9 cellular contexts compared by ENCODE assay signal in the genomic region with DNA sequence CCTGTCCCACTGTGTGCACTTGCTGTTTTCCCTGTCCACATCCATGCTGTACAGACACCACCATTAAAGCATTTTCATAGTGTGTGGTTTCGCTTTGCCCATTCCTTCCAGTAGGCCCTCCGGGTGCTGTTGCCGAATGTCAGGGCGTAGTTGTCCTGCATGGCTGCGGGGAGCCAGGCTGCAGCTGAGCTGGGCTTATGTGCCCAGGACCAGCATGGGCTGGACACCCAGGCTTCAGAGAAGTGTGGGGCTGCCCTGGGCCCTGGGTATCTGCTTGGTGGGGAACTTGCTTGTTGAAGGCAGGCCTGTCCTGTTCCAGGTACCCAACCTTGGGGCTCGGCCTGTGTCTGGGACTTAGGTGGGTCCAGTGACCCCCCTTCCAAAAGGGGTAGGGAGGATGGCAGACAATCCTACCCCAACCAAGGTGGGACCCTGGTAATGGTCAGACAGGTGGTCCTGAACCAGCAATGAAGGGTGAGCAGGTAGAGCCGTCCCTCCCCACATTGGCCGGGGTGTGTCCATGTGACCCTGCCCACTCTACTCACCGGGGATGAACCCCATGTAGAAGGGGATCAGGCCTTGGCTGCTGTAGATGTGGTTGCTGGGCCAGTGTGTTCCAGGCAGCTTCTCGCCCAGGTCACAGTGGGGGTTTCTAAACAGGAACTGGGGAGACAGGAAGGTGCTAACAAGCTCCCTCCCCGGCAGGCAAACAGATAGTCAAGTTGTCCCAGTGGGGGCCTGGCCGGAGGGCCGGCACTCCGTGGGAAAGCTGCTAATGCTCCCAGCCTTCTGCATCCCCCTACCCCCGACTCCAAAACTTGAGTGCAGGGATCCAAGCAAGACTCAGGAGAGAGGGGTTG. TPM values are rescaled to one million over a fixed set of nuclear protein-coding genes. Genes with fewer than 3 reads are reported as not detected.
DNase-seq lines count a peak whose midpoint lies in the region; ATAC-seq, FAIRE-seq and TF ChIP-seq lines count a peak whose summit lies in the region.
"Had no signal": no experiment of that assay in that cellular context is flagged by ENCODE, and none has a peak within 500 bp of the region (broad histone marks: within the 10 kb centered on the region; RNA-seq: fewer than 3 reads in every experiment).

No MANE protein-coding gene starts in this region.

- peaks cover 0 to 17% of the 10 kb centered on the region in 2 experiments; a peak in 2 of 4 replicates for H3K79me2 ChIP-seq in H1 (ENCODE audit: control insufficient read depth in 1 of 2, insufficient read depth in 2 of 2, low read length in 2 of 2)

- H3K36me3 ChIP-seq in Peyer's patch (peaks cover 0 to 19% (median 0%) of the 10 kb centered on the region in 3 donors), H1 (ENCODE audit: control insufficient read depth in 2 of 4, insufficient read depth in 4 of 4, low read length in 3 of 4) (peaks cover 6 to 18% (median 15%) of the 10 kb centered on the region in 4 experiments; a peak in 7 of 8 replicates)

- H2BK5ac ChIP-seq in H1 (ENCODE audit: low read depth, low read length) = no peak overlapping the region

- no peak for TF ChIP-seq RAD21 in A549 (conservative IDR thresholded peaks at IDR 0.05 in 1 of 2, IDR thresholded peaks at IDR 0.05 in 1 of 2)
- no peak for TF ChIP-seq RAD21 in H1 (IDR thresholded peaks at IDR 0.05 in 1 of 2, conservative IDR thresholded peaks at IDR 0.05 in 1 of 2; ENCODE audit: low read depth in 2 of 2, low read length in 2 of 2)

- peaks cover 5% of the 10 kb centered on the region; the same call in 1 of the 2 replicates for H3K23me2 ChIP-seq in H1 (ENCODE audit: low read depth, low read length)

- H2BK20ac ChIP-seq in H1 (ENCODE audit: low read length) = no peak overlapping the region

- no peak overlapping the region for H3K56ac ChIP-seq in H1 (replicated peaks; ENCODE audit: insufficient read length, low read depth, low read length)

- CTCF ChIA-PET in A549 (lab: Yijun Ruan, JAX) = interaction anchor here (1.3 to 13.1 kb wide), 3 partner anchors 7 to 176 kb away, joined by 3 to 236 read pairs (median 5); a partner anchor contains a TSS
- CTCF ChIA-PET in H1 (lab: Charles Lee; ENCODE audit: partially characterized antibody) = interaction anchor here (0.8 to 9.1 kb wide), 12 partner anchors 9 to 40 kb away, joined by 3 to 113 read pairs (median 4); a partner anchor contains a TSS

- POLR2A ChIA-PET in A549 (lab: Yijun Ruan, JAX) (interaction anchor here (1.1 kb wide), 1 partner anchor 9 kb away, joined by 3 read pairs; no protein-coding TSS in a partner anchor), H1 (lab: Charles Lee; ENCODE audit: partially characterized antibody) (interaction anchor here (0.8 to 69.9 kb wide), 8 partner anchors 9 to 383 kb away, joined by 3 to 1462 read pairs (median 5); a partner anchor contains a TSS)

- peaks cover 17 to 18% of the 10 kb centered on the region in 2 experiments for H4K20me1 ChIP-seq in H1 (replicated peaks in 1 of 2; ENCODE audit: control insufficient read depth in 1 of 2, insufficient read depth in 2 of 2, low read length in 2 of 2)

- ATAC-seq in A549 (no peak), HG03520 (IDR thresholded peaks at IDR 0.05; ENCODE audit: unreplicated experiment) (no peak), HG03571 (IDR thresholded peaks at IDR 0.05; ENCODE audit: unreplicated experiment) (no peak)

- no peak overlapping the region for H2AK5ac ChIP-seq in H1 (ENCODE audit: low read depth, low read length)

- 0 out of 3 replicates have a peak overlapping the region, but pooled peaks have one; percentile 8 for H3K4me3 ChIP-seq in A549
- H3K4me3 ChIP-seq in Peyer's patch = peak overlapping the region in 2 of 4 donors; percentile 70 to 99
- H3K4me3 ChIP-seq in H1 (ENCODE audit: extremely low read depth in 1 of 4, insufficient read depth in 2 of 4, low read depth in 3 of 4, low read length in 4 of 4) = no peak overlapping the region

- no peak overlapping the region for H3K14ac ChIP-seq in H1 (ENCODE audit: insufficient read length)

- H3K4ac ChIP-seq in H1 (replicated peaks; ENCODE audit: insufficient read length, low read depth, low read length) = no peak overlapping the region

- no peak overlapping the region for H2AFZ ChIP-seq in H1 (ENCODE audit: low read length)

- H3K9me3 ChIP-seq in A549 (no peaks in the 10 kb centered on the region), Peyer's patch (no peaks in the 10 kb centered on the region), H1 (ENCODE audit: insufficient read depth in 2 of 2, low read depth in 1 of 2, low read length in 1 of 2) (no peaks in the 10 kb centered on the region)

- H4K5ac ChIP-seq in H1 (ENCODE audit: insufficient read length, low read depth, low read length) = no peak overlapping the region

- peaks cover 26% of the 10 kb centered on the region for H3K4me1 ChIP-seq in A549
- H3K4me1 ChIP-seq in Peyer's patch = peaks cover 0 to 34% (median 0%) of the 10 kb centered on the region in 4 donors
- peaks cover 0 to 20% (median 11%) of the 10 kb centered on the region in 4 experiments; a peak in 5 of 7 replicates for H3K4me1 ChIP-seq in H1 (replicated peaks in 1 of 4; ENCODE audit: control insufficient read depth in 3 of 4, insufficient read depth in 4 of 4, low read length in 3 of 4)

- FAIRE-seq in A549 (lab: Jason Lieb, UNC) (no peak), H1 (lab: Jason Lieb, UNC) (no peak)

- H3K27me3 ChIP-seq in Peyer's patch = no peaks in the 10 kb centered on the region
- H3K27me3 ChIP-seq in H1 (replicated peaks in 1 of 4; ENCODE audit: control insufficient read depth in 3 of 4, extremely low read depth in 1 of 4, insufficient read depth in 3 of 4, low read length in 3 of 4) = no peaks in the 10 kb centered on the region; a peak in 1 of 7 replicates

- H3K18ac ChIP-seq in H1 (ENCODE audit: extremely low read depth, low read length) = no peak overlapping the region

- H3K4me2 ChIP-seq in A549 (peak overlapping the region; percentile 98; the same call in 2 of the 3 replicates), H1 (ENCODE audit: insufficient read depth in 1 of 2, low read depth in 2 of 2, low read length in 2 of 2) (peak overlapping the region; percentile 14 to 15; a peak in 1 of 4 replicates)

- H3K9ac ChIP-seq in H1 (replicated peaks in 1 of 4; ENCODE audit: extremely low read depth in 1 of 4, low read depth in 3 of 4, low read length in 3 of 4) = no peak overlapping the region; a peak in 1 of 7 replicates

- TF ChIP-seq EP300 in A549 (IDR thresholded peaks at IDR 0.05) = no peak
- TF ChIP-seq EP300 in H1 (IDR thresholded peaks at IDR 0.05; ENCODE audit: borderline replicate concordance in 1 of 2, low read depth in 2 of 2, low read length in 2 of 2) = no peak

- H4K91ac ChIP-seq in H1 (replicated peaks; ENCODE audit: insufficient read length, low read length) = no peak overlapping the region

- no peak for TF ChIP-seq CTCF in A549 (IDR thresholded peaks at IDR 0.05)
- no peak for TF ChIP-seq CTCF in Peyer's patch (IDR thresholded peaks at IDR 0.05)
- no peak for TF ChIP-seq CTCF in H1 (IDR thresholded peaks at IDR 0.05; ENCODE audit: control extremely low read depth in 1 of 3, insufficient read depth in 1 of 3, low read depth in 1 of 3, low read length in 3 of 3)

- no peak overlapping the region for H2BK15ac ChIP-seq in H1 (ENCODE audit: low read length)

- WGBS in A549 (ENCODE audit: missing lambda C conversion rate) = 77% methylated on average over 14 of the region's 15 CpGs
- WGBS in H1 (ENCODE audit: extremely low coverage in 1 of 2, insufficient coverage in 1 of 2, insufficient read length in 1 of 2, insufficient replicate concordance in 2 of 2, low coverage in 1 of 2, low lambda C conversion rate in 2 of 2, missing lambda C conversion rate in 1 of 2), 2 experiments = 80% methylated on average over 15 of the region's 15 CpGs; no CpG with 5 or more reads in 1 of the 2 experiments

- DNase-seq in A549 (ENCODE audit: low read depth in 1 of 2, low spot score in 1 of 2) = no peak
- peak; percentile 53 for DNase-seq in ELR (ENCODE audit: low read depth)
- DNase-seq in Peyer's patch = no peak
- DNase-seq in H1 (ENCODE audit: low read depth in 1 of 2, low spot score in 2 of 2) = peak in 1 of 2 experiments; percentile 50
- no peak for DNase-seq in NCI-H2107 treated with DMSO at 0.1 percent for 48 hours (lab: John Stamatoyannopoulos, UW; ENCODE audit: unreplicated experiment)
- no peak for DNase-seq in AML-193 (lab: John Stamatoyannopoulos, UW)
- DNase-seq: islet precursor cell had no signal

- TF ChIP-seq POLR2A in A549 (IDR thresholded peaks at IDR 0.05; ENCODE audit: low read length) = peak; percentile 40
- peak; percentile 9 to 19 for TF ChIP-seq POLR2A in Peyer's patch (IDR thresholded peaks at IDR 0.05)
- peak in 1 of 2 experiments; percentile 64; a peak in 1 of 3 replicates for TF ChIP-seq POLR2A in H1 (IDR thresholded peaks at IDR 0.05; ENCODE audit: control extremely low read depth in 1 of 2, low read depth in 2 of 2, low read length in 2 of 2)

- H2BK12ac ChIP-seq in H1 (ENCODE audit: low read depth, low read length) = no peak overlapping the region

- H3K79me1 ChIP-seq in H1 (ENCODE audit: low read depth, low read length) = peaks cover 5% of the 10 kb centered on the region

- H3K27ac ChIP-seq in A549 = no peak overlapping the region
- peak overlapping the region in 1 of 4 donors; percentile 30 for H3K27ac ChIP-seq in Peyer's patch
- H3K27ac ChIP-seq in H1 (ENCODE audit: low read depth, low read length) = no peak overlapping the region

- H3K23ac ChIP-seq in H1 (ENCODE audit: insufficient read length) = no peak overlapping the region

- no peak overlapping the region for H2BK120ac ChIP-seq in H1 (replicated peaks; ENCODE audit: low read depth, low read length)

- no peak overlapping the region for H4K8ac ChIP-seq in H1 (ENCODE audit: extremely low read depth, insufficient read depth, low read length)

RNA-seq across cellular contexts. Expression of a gene that starts 2.8 kb away (rescaled TPM):
- polyA plus RNA-seq in A549 (2011; rRNA removed) = 256 and 268 TPM in 2 replicates
- 1,090 and 1,227 TPM in 2 replicates for polyA plus RNA-seq in A549 (2012; cell fraction: cytosol; rRNA removed)
- 1,168 and 1,626 TPM in 2 replicates for polyA plus RNA-seq in A549 (2012; cell fraction: nucleus; rRNA removed)
- 646 to 795 TPM (median 671 TPM) in 3 replicates for polyA plus RNA-seq in A549 (2017; fragmentation: RNase III; extraction: RNeasy Plus Mini Kit Qiagen cat#74134 plus additional on column Dnase treatment)
- polyA minus RNA-seq in A549 (2011; rRNA and poly(A)+ RNA removed) = 286 and 296 TPM in 2 replicates
- total RNA-seq in Peyer's patch = 100 to 1,000 TPM; 174 to 409 (median 322) TPM
- 307 and 311 TPM in 2 replicates for total RNA-seq in H1 (2021; fragmentation: NEBNext Ultra II Directional; extraction: Animal tissue kit (Norgen Biotek cat#: 25700))
- polyA plus RNA-seq in H1 (2011; rRNA removed) = 280 and 342 TPM in 2 replicates
- polyA plus RNA-seq in H1 (2011; cell fraction: cytosol; rRNA removed) = 348 TPM
- 340 TPM for polyA plus RNA-seq in H1 (2011; cell fraction: nucleus; rRNA removed)
- 226 to 351 TPM (median 341 TPM) in 4 replicates for polyA plus RNA-seq in H1 (2012, experiment 1 of 2)
- polyA plus RNA-seq in H1 (2012, experiment 2 of 2) = 349 TPM
- polyA plus RNA-seq in H1 (2013, experiment 1 of 2) = 214 TPM
- 205 TPM for polyA plus RNA-seq in H1 (2013, experiment 2 of 2)
- polyA minus RNA-seq in H1 (2011; rRNA and poly(A)+ RNA removed) = 150 and 158 TPM in 2 replicates
- polyA minus RNA-seq in H1 (2011; cell fraction: cytosol; rRNA and poly(A)+ RNA removed) = 145 TPM
- 92.9 TPM for polyA minus RNA-seq in H1 (2011; cell fraction: nucleus; rRNA and poly(A)+ RNA removed)

RNA-seq across cellular contexts. Expression of a gene that starts 7.2 kb away (rescaled TPM):
- polyA plus RNA-seq in A549 (2011; rRNA removed) (not detected in 2 replicates), A549 (2017; fragmentation: RNase III; extraction: RNeasy Plus Mini Kit Qiagen cat#74134 plus additional on column Dnase treatment) (not detected in 3 replicates), H1 (2011; rRNA removed) (0.14 TPM in 1 of 2 replicates, not detected in the other)
- polyA plus RNA-seq in A549 (2012; cell fraction: cytosol; rRNA removed) = not detected in 2 replicates
- not detected in 2 replicates for polyA plus RNA-seq in A549 (2012; cell fraction: nucleus; rRNA removed)
- polyA minus RNA-seq in A549 (2011; rRNA and poly(A)+ RNA removed) = not detected in 2 replicates
- total RNA-seq in Peyer's patch = not detected
- not detected in 2 replicates for total RNA-seq in H1 (2021; fragmentation: NEBNext Ultra II Directional; extraction: Animal tissue kit (Norgen Biotek cat#: 25700))
- not detected for polyA plus RNA-seq in H1 (2011; cell fraction: cytosol; rRNA removed)
- polyA plus RNA-seq in H1 (2011; cell fraction: nucleus; rRNA removed) = 0.43 TPM
- 0.42 to 0.67 TPM (median 0.61 TPM) in 3 of 4 replicates, not detected in the other for polyA plus RNA-seq in H1 (2012, experiment 1 of 2)
- polyA plus RNA-seq in H1 (2012, experiment 2 of 2) = 0.30 TPM
- 0.06 TPM for polyA plus RNA-seq in H1 (2013, experiment 1 of 2)
- polyA plus RNA-seq in H1 (2013, experiment 2 of 2) = not detected
- not detected in 2 replicates for polyA minus RNA-seq in H1 (2011; rRNA and poly(A)+ RNA removed)
- polyA minus RNA-seq in H1 (2011; cell fraction: cytosol; rRNA and poly(A)+ RNA removed) = not detected
- polyA minus RNA-seq in H1 (2011; cell fraction: nucleus; rRNA and poly(A)+ RNA removed) = not detected

RNA-seq across cellular contexts. Expression of a gene that starts 11.3 kb away (rescaled TPM):
- 31.8 and 33.8 TPM in 2 replicates for polyA plus RNA-seq in A549 (2011; rRNA removed)
- 81.9 and 98.3 TPM in 2 replicates for polyA plus RNA-seq in A549 (2012; cell fraction: cytosol; rRNA removed)
- polyA plus RNA-seq in A549 (2012; cell fraction: nucleus; rRNA removed) = 92.5 and 112 TPM in 2 replicates
- polyA plus RNA-seq in A549 (2017; fragmentation: RNase III; extraction: RNeasy Plus Mini Kit Qiagen cat#74134 plus additional on column Dnase treatment) = 44.4 to 46.3 TPM (median 45.3 TPM) in 3 replicates
- 23.6 and 32.9 TPM in 2 replicates for polyA minus RNA-seq in A549 (2011; rRNA and poly(A)+ RNA removed)
- total RNA-seq in Peyer's patch = 10 to 100 TPM; 47.4 to 57.8 (median 50.2) TPM
- 70.8 and 78.0 TPM in 2 replicates for total RNA-seq in H1 (2021; fragmentation: NEBNext Ultra II Directional; extraction: Animal tissue kit (Norgen Biotek cat#: 25700))
- 57.6 and 86.5 TPM in 2 replicates for polyA plus RNA-seq in H1 (2011; rRNA removed)
- polyA plus RNA-seq in H1 (2011; cell fraction: cytosol; rRNA removed) = 76.0 TPM
- 88.6 TPM for polyA plus RNA-seq in H1 (2011; cell fraction: nucleus; rRNA removed)
- 60.2 to 87.1 TPM (median 80.4 TPM) in 4 replicates for polyA plus RNA-seq in H1 (2012, experiment 1 of 2)
- 79.8 TPM for polyA plus RNA-seq in H1 (2012, experiment 2 of 2)
- 37.9 TPM for polyA plus RNA-seq in H1 (2013, experiment 1 of 2)
- polyA plus RNA-seq in H1 (2013, experiment 2 of 2) = 37.5 TPM
- polyA minus RNA-seq in H1 (2011; rRNA and poly(A)+ RNA removed) = 38.7 and 47.9 TPM in 2 replicates
- 49.8 TPM for polyA minus RNA-seq in H1 (2011; cell fraction: cytosol; rRNA and poly(A)+ RNA removed)
- 27.2 TPM for polyA minus RNA-seq in H1 (2011; cell fraction: nucleus; rRNA and poly(A)+ RNA removed)

RNA-seq across cellular contexts. Expression of a gene that starts 13.2 kb away (rescaled TPM):
- polyA plus RNA-seq in A549 (2011; rRNA removed) = not detected in 2 replicates
- 0.04 TPM in 2 replicates for polyA plus RNA-seq in A549 (2012; cell fraction: cytosol; rRNA removed)
- polyA plus RNA-seq in A549 (2012; cell fraction: nucleus; rRNA removed) = 0.18 and 0.20 TPM in 2 replicates
- 0.04 to 0.05 TPM (median 0.05 TPM) in 3 replicates for polyA plus RNA-seq in A549 (2017; fragmentation: RNase III; extraction: RNeasy Plus Mini Kit Qiagen cat#74134 plus additional on column Dnase treatment)
- not detected in 2 replicates for polyA minus RNA-seq in A549 (2011; rRNA and poly(A)+ RNA removed)
- total RNA-seq in Peyer's patch = 10 to 100 TPM in 2 of 4 donors, 1 to 10 TPM in 1, not detected in 1; 4.0 to 14.8 (median 13.3) TPM
- total RNA-seq in H1 (2021; fragmentation: NEBNext Ultra II Directional; extraction: Animal tissue kit (Norgen Biotek cat#: 25700)) = not detected in 2 replicates
- 0.06 and 0.08 TPM in 2 replicates for polyA plus RNA-seq in H1 (2011; rRNA removed)
- 0.09 TPM for polyA plus RNA-seq in H1 (2011; cell fraction: cytosol; rRNA removed)
- 0.33 TPM for polyA plus RNA-seq in H1 (2011; cell fraction: nucleus; rRNA removed)
- polyA plus RNA-seq in H1 (2012, experiment 1 of 2) = 0.13 to 0.22 TPM (median 0.19 TPM) in 3 of 4 replicates, not detected in the other
- polyA plus RNA-seq in H1 (2012, experiment 2 of 2) = not detected
- 0.04 TPM for polyA plus RNA-seq in H1 (2013, experiment 1 of 2)
- polyA plus RNA-seq in H1 (2013, experiment 2 of 2) = 0.07 TPM
- not detected in 2 replicates for polyA minus RNA-seq in H1 (2011; rRNA and poly(A)+ RNA removed)
- polyA minus RNA-seq in H1 (2011; cell fraction: cytosol; rRNA and poly(A)+ RNA removed) = not detected
- polyA minus RNA-seq in H1 (2011; cell fraction: nucleus; rRNA and poly(A)+ RNA removed) = not detected

RNA-seq across cellular contexts. Expression of a gene that starts 16.6 kb away (rescaled TPM):
- polyA plus RNA-seq in A549 (2011; rRNA removed) (not detected in 2 replicates), A549 (2017; fragmentation: RNase III; extraction: RNeasy Plus Mini Kit Qiagen cat#74134 plus additional on column Dnase treatment) (0.04 to 0.07 TPM (median 0.07 TPM) in 3 replicates), H1 (2011; rRNA removed) (0.24 and 0.25 TPM in 2 replicates)
- polyA plus RNA-seq in A549 (2012; cell fraction: cytosol; rRNA removed) = 0.04 TPM in 2 replicates
- polyA plus RNA-seq in A549 (2012; cell fraction: nucleus; rRNA removed) = 0.14 and 0.23 TPM in 2 replicates
- polyA minus RNA-seq in A549 (2011; rRNA and poly(A)+ RNA removed) = not detected in 2 replicates
- total RNA-seq in Peyer's patch = not detected
- total RNA-seq in H1 (2021; fragmentation: NEBNext Ultra II Directional; extraction: Animal tissue kit (Norgen Biotek cat#: 25700)) = 0.17 TPM in 1 of 2 replicates, not detected in the other
- polyA plus RNA-seq in H1 (2011; cell fraction: cytosol; rRNA removed) = 0.10 TPM
- polyA plus RNA-seq in H1 (2011; cell fraction: nucleus; rRNA removed) = 0.58 TPM
- polyA plus RNA-seq in H1 (2012, experiment 1 of 2) = 0.19 to 0.48 TPM (median 0.29 TPM) in 4 replicates
- polyA plus RNA-seq in H1 (2012, experiment 2 of 2) = 0.21 TPM
- 0.22 TPM for polyA plus RNA-seq in H1 (2013, experiment 1 of 2)
- 0.15 TPM for polyA plus RNA-seq in H1 (2013, experiment 2 of 2)
- 0.09 and 0.12 TPM in 2 replicates for polyA minus RNA-seq in H1 (2011; rRNA and poly(A)+ RNA removed)
- not detected for polyA minus RNA-seq in H1 (2011; cell fraction: cytosol; rRNA and poly(A)+ RNA removed)
- 1.00 TPM for polyA minus RNA-seq in H1 (2011; cell fraction: nucleus; rRNA and poly(A)+ RNA removed)
